ENCODE assay signal across 9 cellular contexts in genomic region chr19:8240274-8241229, GRCh38. TPM values are rescaled to one million over a fixed set of nuclear protein-coding genes. Genes with fewer than 3 reads are reported as not detected.
A peak's percentile ranks its signal among the peaks of the same experiment; 100 is the strongest.
DNase-seq lines count a peak whose midpoint lies in the region; ATAC-seq and TF ChIP-seq lines count a peak whose summit lies in the region.
"Had no signal": no experiment of that assay in that cellular context is flagged by ENCODE, and none has a peak within 500 bp of the region (broad histone marks: within the 10 kb centered on the region; RNA-seq: fewer than 3 reads in every experiment).

No MANE protein-coding gene starts in this region.

- intact Hi-C loops in CD4-positive, alpha-beta T cell (cut with DNase I, micrococcal nuclease), result no loop called here

- TF ChIP-seq CTCF in CD4-positive, alpha-beta T cell (IDR thresholded peaks at IDR 0.05), result no peak
- no peak for TF ChIP-seq CTCF in endodermal cell (conservative IDR thresholded peaks at IDR 0.05)

- no peak overlapping the region for H2BK15ac ChIP-seq in mesendoderm (replicated peaks; ENCODE audit: low read depth)

- no peak overlapping the region for H2BK120ac ChIP-seq in mesendoderm (ENCODE audit: low read depth, low read length)

- no peak for ATAC-seq in CD4-positive, alpha-beta T cell (ENCODE audit: poor library complexity)
- peak; percentile 56 for ATAC-seq in GM21737 (IDR thresholded peaks at IDR 0.05; ENCODE audit: unreplicated experiment)
- ATAC-seq in HG03457 (IDR thresholded peaks at IDR 0.05; ENCODE audit: unreplicated experiment), result no peak

- H3K4me3 ChIP-seq in endodermal cell (ENCODE audit: low read length) (peak overlapping the region; percentile 61), mesendoderm (ENCODE audit: low read length) (no peak overlapping the region)

- H3K9ac ChIP-seq in endodermal cell (ENCODE audit: extremely low read depth, low read length, poor library complexity, severe bottlenecking), result no peak overlapping the region
- H3K9ac ChIP-seq in mesendoderm (ENCODE audit: low read length), result peak overlapping the region; percentile 47
- H3K9ac ChIP-seq: KMS-11 had no signal

- no peak overlapping the region for H2BK5ac ChIP-seq in mesendoderm (ENCODE audit: low read length)

- no peaks in the 10 kb centered on the region for H3K27me3 Mint-ChIP-seq in CD4-positive, alpha-beta T cell
- H3K27me3 Mint-ChIP-seq in endodermal cell (ENCODE audit: insufficient read depth), result no peaks in the 10 kb centered on the region

- H3K79me1 ChIP-seq in mesendoderm (ENCODE audit: low read length), result peaks cover 6% of the 10 kb centered on the region

- no peak overlapping the region for H3K4ac ChIP-seq in mesendoderm (ENCODE audit: low read depth, low read length)

- H3K27me3 ChIP-seq in CD4-positive, alpha-beta T cell (ENCODE audit: control insufficient read depth, insufficient read depth, low read length), result no peaks in the 10 kb centered on the region
- no peaks in the 10 kb centered on the region for H3K27me3 ChIP-seq in endodermal cell (ENCODE audit: control insufficient read depth, insufficient read depth, low read length, poor library complexity, severe bottlenecking)
- no peaks in the 10 kb centered on the region for H3K27me3 ChIP-seq in mesendoderm (ENCODE audit: insufficient read depth, low read length, poor library complexity)

- WGBS in endodermal cell (ENCODE audit: insufficient coverage in 1 of 2, insufficient read length in 1 of 2), 2 experiments, result 47 to 65% methylated on average over 9 to 17 of the region's 17 CpGs
- no CpG with 5 or more reads among the region's 17 CpGs for WGBS in mesendoderm (ENCODE audit: extremely low coverage, insufficient coverage, low lambda C conversion rate)

- no peak overlapping the region for H3K27ac ChIP-seq in CD4-positive, alpha-beta T cell (ENCODE audit: low read depth, low read length)
- H3K27ac ChIP-seq in endodermal cell (ENCODE audit: low read depth, low read length) (peak overlapping the region; percentile 81), mesendoderm (ENCODE audit: low read depth, low read length) (no peak overlapping the region)
- H3K27ac ChIP-seq: KMS-11 had no signal

- H3K4me1 ChIP-seq in endodermal cell (ENCODE audit: control insufficient read depth, insufficient read depth, low read length), result peaks cover 10% of the 10 kb centered on the region
- peaks cover 3% of the 10 kb centered on the region for H3K4me1 ChIP-seq in mesendoderm (ENCODE audit: control insufficient read depth, low read depth, low read length)

- no peak overlapping the region for H2AK5ac ChIP-seq in mesendoderm (ENCODE audit: low read length)

- peaks cover 21% of the 10 kb centered on the region for H3K36me3 Mint-ChIP-seq in CD4-positive, alpha-beta T cell (ENCODE audit: low read depth)
- H3K36me3 Mint-ChIP-seq in endodermal cell (ENCODE audit: low read depth), result peaks cover 58% of the 10 kb centered on the region

- peaks cover 9% of the 10 kb centered on the region for H3K9me3 ChIP-seq in CD4-positive, alpha-beta T cell (ENCODE audit: control insufficient read depth, low read length)
- peaks cover 32% of the 10 kb centered on the region for H3K9me3 ChIP-seq in endodermal cell (ENCODE audit: control insufficient read depth, low read length)

- POLR2A ChIA-PET in CD4-positive, alpha-beta T cell (lab: Charles Lee), result interaction anchor here (0.6 kb wide), 1 partner anchor 673 kb away, joined by 3 read pairs; no protein-coding TSS in a partner anchor

- peak in 7 of 10 experiments; percentile 6 to 38 (median 13) for DNase-seq in CD4-positive, alpha-beta T cell
- DNase-seq in NCI-H2171 treated with DMSO at 0.1 percent for 48 hours (lab: John Stamatoyannopoulos, UW) (peak; percentile 62), endodermal cell (peak; percentile 84), mesendoderm (peak; percentile 92)
- peak; percentile 21 to 33 for DNase-seq in activated CD8-positive, alpha-beta memory T cell treated with anti-CD3 and anti-CD28 coated beads for 4 hours (ENCODE audit: low read depth in 2 of 2)
- DNase-seq in stimulated activated CD8-positive, alpha-beta memory T cell treated with anti-CD3 and anti-CD28 coated beads, Interleukin-2, amount 100 ng/mL, for 1 hour (ENCODE audit: low read depth in 2 of 2), result peak; percentile 29 to 40

- no peak overlapping the region for H3K4me2 ChIP-seq in mesendoderm (ENCODE audit: low read length)
- H3K4me2 ChIP-seq: KMS-11 had no signal

- H3K18ac ChIP-seq in mesendoderm (ENCODE audit: low read length), result no peak overlapping the region

- no peak overlapping the region for H3K4me3 Mint-ChIP-seq in CD4-positive, alpha-beta T cell
- H3K4me3 Mint-ChIP-seq in endodermal cell, result peak overlapping the region; percentile 7

- H3K56ac ChIP-seq in mesendoderm (ENCODE audit: low read length), result peak overlapping the region; percentile 58

- CTCF ChIA-PET in CD4-positive, alpha-beta T cell (lab: Charles Lee), result interaction anchor here (0.5 to 1.1 kb wide), 2 partner anchors 9 to 201 kb away, joined by 3 to 4 read pairs; no protein-coding TSS in a partner anchor

- H3K36me3 ChIP-seq in endodermal cell (ENCODE audit: control insufficient read depth, insufficient read depth, low read length) (peaks cover 56% of the 10 kb centered on the region), mesendoderm (ENCODE audit: control insufficient read depth, insufficient read depth, low read length) (no peaks in the 10 kb centered on the region)

- H3K4me1 Mint-ChIP-seq in CD4-positive, alpha-beta T cell (ENCODE audit: low read depth), result peaks cover 17% of the 10 kb centered on the region
- peaks cover 13% of the 10 kb centered on the region for H3K4me1 Mint-ChIP-seq in endodermal cell

- no peak overlapping the region for H3K23ac ChIP-seq in mesendoderm (ENCODE audit: low read length)

- H3K79me2 ChIP-seq in mesendoderm (ENCODE audit: control insufficient read depth, insufficient read depth, low read length), result no peaks in the 10 kb centered on the region

- H3K27ac Mint-ChIP-seq in CD4-positive, alpha-beta T cell, result no peak overlapping the region
- H3K27ac Mint-ChIP-seq in endodermal cell, result peak overlapping the region; percentile 71

- H4K8ac ChIP-seq in mesendoderm (ENCODE audit: low read depth, low read length), result no peak overlapping the region

- H4K5ac ChIP-seq in mesendoderm (ENCODE audit: low read length), result no peak overlapping the region

- H3K9me3 Mint-ChIP-seq in CD4-positive, alpha-beta T cell, result peaks cover 2% of the 10 kb centered on the region
- peaks cover 29% of the 10 kb centered on the region for H3K9me3 Mint-ChIP-seq in endodermal cell

RNA-seq across cellular contexts. Expression of gene CERS4, which starts 31.4 kb away (rescaled TPM):
- 10 to 100 TPM in 1 of 2 experiments, 1 to 10 TPM in 1; 8.7 to 12.3 TPM for total RNA-seq in CD4-positive, alpha-beta T cell
- total RNA-seq in endodermal cell, result 100 to 1,000 TPM in 1 of 2 donors, 10 to 100 TPM in 1; 76.9 to 105 TPM
- 52.1 TPM for polyA plus RNA-seq in endodermal cell (2013, experiment 1 of 2)
- polyA plus RNA-seq in endodermal cell (2013, experiment 2 of 2), result 56.6 TPM
- polyA plus RNA-seq in mesendoderm (2013, experiment 1 of 2), result 47.9 TPM
- 48.6 TPM for polyA plus RNA-seq in mesendoderm (2013, experiment 2 of 2)

Comparison
In these comparisons a context has a peak if more than half of its experiments do, and no peak if none do; other contexts are left out.
1. DNase-seq: peak in every context shown above with its lines; median percentile 92 in mesendoderm; 84 in endodermal cell; 62 in NCI-H2171 treated with DMSO at 0.1 percent for 48 hours; 34 in stimulated activated CD8-positive, alpha-beta memory T cell treated with anti-CD3 and anti-CD28 coated beads, Interleukin-2, amount 100 ng/mL, for 1 hour; 27 in activated CD8-positive, alpha-beta memory T cell treated with anti-CD3 and anti-CD28 coated beads for 4 hours; 13 in CD4-positive, alpha-beta T cell.
2. RNA of gene CERS4, which starts 31.4 kb away (total RNA-seq): 76.9 to 105 TPM in endodermal cell; 8.7 to 12.3 TPM in CD4-positive, alpha-beta T cell; every median in the first group is over 4 times any median in the second.